Comparison of ENCODE assay signal across 21 cellular contexts in the genomic region with DNA sequence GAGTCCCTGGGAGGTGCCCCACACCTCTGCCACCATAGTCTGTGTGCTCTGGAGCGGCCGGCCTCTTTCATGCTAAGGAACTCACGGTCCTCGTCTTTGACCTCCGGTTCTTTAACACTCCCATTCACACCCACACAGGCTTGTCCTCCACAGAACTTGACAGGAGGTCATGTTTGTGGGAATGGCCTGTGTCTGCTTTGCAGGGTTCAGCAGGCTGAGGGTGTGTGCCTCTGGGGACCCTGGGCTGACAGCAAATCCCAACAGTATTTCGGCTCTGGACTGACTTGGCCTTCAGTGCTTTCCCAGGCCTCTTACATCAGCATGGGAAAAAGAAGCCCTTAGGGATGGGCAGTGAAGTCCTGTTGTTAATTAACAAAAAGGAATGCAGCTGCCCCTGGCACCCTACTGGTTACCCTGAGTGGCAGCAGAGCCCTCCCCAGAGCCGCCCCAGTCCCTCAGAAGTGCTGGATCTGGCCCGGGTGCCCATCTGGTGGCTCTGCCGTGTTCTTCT. TPM values are rescaled to one million over a fixed set of nuclear protein-coding genes. Genes with fewer than 3 reads are reported as not detected.
DNase-seq lines count a peak whose midpoint lies in the region; ATAC-seq, FAIRE-seq and TF ChIP-seq lines count a peak whose summit lies in the region.
"Had no signal": no experiment of that assay in that cellular context is flagged by ENCODE, and none has a peak within 500 bp of the region (broad histone marks: within the 10 kb centered on the region; RNA-seq: fewer than 3 reads in every experiment).

No MANE protein-coding gene starts in this region.

- TF ChIP-seq POLR2A in HepG2 (IDR thresholded peaks at IDR 0.05; ENCODE audit: insufficient read depth in 1 of 2, low read depth in 2 of 2, low read length in 2 of 2) = no peak
- no peak for TF ChIP-seq POLR2A in testis (IDR thresholded peaks at IDR 0.05)

- no peak overlapping the region for H3K4me3 ChIP-seq in coronary artery
- peak overlapping the region in 1 of 3 experiments; percentile 29; a peak in 1 of 6 replicates for H3K4me3 ChIP-seq in HepG2 (replicated peaks in 1 of 3; ENCODE audit: insufficient read depth in 1 of 3, low read depth in 2 of 3, low read length in 3 of 3)
- no peak overlapping the region for H3K4me3 ChIP-seq in testis
- H3K4me3 ChIP-seq: breast epithelium, esophagus squamous epithelium, HAP-1, mucosa of descending colon, skin epidermis, thoracic aorta had no signal

- intact Hi-C loops in HepG2 (cut with micrococcal nuclease; ENCODE audit: unreplicated experiment) (no loop called here), testis (cut with DNase I; ENCODE audit: low total_unique reads) (no loop called here)

- no peak for TF ChIP-seq RAD21 in HepG2 (CRISPR knock-in tag; IDR thresholded peaks at IDR 0.05)

- POLR2A ChIA-PET in HepG2 (lab: Yijun Ruan, JAX) = no interaction called here

- H3K27me3 ChIP-seq in HepG2 (ENCODE audit: control insufficient read depth in 1 of 2, insufficient read depth in 2 of 2, low read length in 2 of 2) (peaks cover 3 to 9% of the 10 kb centered on the region in 2 experiments; a peak in 2 of 5 replicates), testis (no peaks in the 10 kb centered on the region)
- H3K27me3 ChIP-seq: breast epithelium, esophagus squamous epithelium had no signal

- no TSS peak for BruUV-seq in HepG2 (replicated peaks; lab: Mats Ljungman, UMichigan)

- H3K27me3 Mint-ChIP-seq in immature natural killer cell (ENCODE audit: low read depth in 3 of 3) = peaks cover 0 to 3% (median 0%) of the 10 kb centered on the region in 3 donors

- H3K9me3 ChIP-seq in HepG2 (ENCODE audit: low read length) = no peaks in the 10 kb centered on the region
- no peaks in the 10 kb centered on the region for H3K9me3 ChIP-seq in testis
- H3K9me3 ChIP-seq: breast epithelium, esophagus squamous epithelium, HAP-1, mucosa of descending colon, thoracic aorta had no signal

- no peak overlapping the region for H3K9ac ChIP-seq in HepG2 (ENCODE audit: insufficient read depth, low read depth, low read length)

- CTCF ChIA-PET in HepG2 (lab: Yijun Ruan, JAX; ENCODE audit: low intra/inter-chr PET ratio, low total read pairs) = no interaction called here

- ATAC-seq in HepG2 (peak; percentile 87), esophagus mucosa (no peak)
- ATAC-seq: activated naive CD4-positive, alpha-beta T cell treated with anti-CD3 and anti-CD28 coated beads, Interleukin-2, amount 50 U/mL, for 72 hours; mucosa of descending colon; Panc1 had no signal

- in situ Hi-C loops in HepG2 (cut with HindIII; ENCODE audit: extremely low pct_ligation_motif_present, low pct_unique_long_range_greater_than_20kb) = no loop called here

- no peaks in the 10 kb centered on the region for H3K9me3 Mint-ChIP-seq in immature natural killer cell
- H3K9me3 Mint-ChIP-seq: activated naive CD4-positive, alpha-beta T cell treated with anti-CD3 and anti-CD28 coated beads, Interleukin-2, amount 50 U/mL, for 72 hours had no signal

- H3K4me1 ChIP-seq in HepG2 (ENCODE audit: insufficient read depth, low read length) = peaks cover 15% of the 10 kb centered on the region
- H3K4me1 ChIP-seq in testis = no peaks in the 10 kb centered on the region
- H3K4me1 ChIP-seq: breast epithelium, HAP-1 had no signal

- TF ChIP-seq EP300 in HepG2 (IDR thresholded peaks at IDR 0.05; ENCODE audit: low read depth in 2 of 2, low read length in 2 of 2) (no peak), HepG2 (CRISPR knock-in tag; IDR thresholded peaks at IDR 0.05; ENCODE audit: borderline replicate concordance) (no peak)

- H3K27ac Mint-ChIP-seq in immature natural killer cell = no peak overlapping the region
- H3K27ac Mint-ChIP-seq: activated naive CD4-positive, alpha-beta T cell treated with anti-CD3 and anti-CD28 coated beads, Interleukin-2, amount 50 U/mL, for 72 hours had no signal

- peaks cover 12 to 13% of the 10 kb centered on the region in 2 donors for H3K4me1 Mint-ChIP-seq in immature natural killer cell

- no peaks in the 10 kb centered on the region; the same call in 1 of the 2 replicates for H4K20me1 ChIP-seq in HepG2 (ENCODE audit: insufficient read depth, low read length)

- H3K36me3 Mint-ChIP-seq in immature natural killer cell = no peaks in the 10 kb centered on the region
- H3K36me3 Mint-ChIP-seq: activated naive CD4-positive, alpha-beta T cell treated with anti-CD3 and anti-CD28 coated beads, Interleukin-2, amount 50 U/mL, for 72 hours had no signal

- TF ChIP-seq CTCF in coronary artery (IDR thresholded peaks at IDR 0.05) (no peak), HepG2 (CRISPR knock-in tag; IDR thresholded peaks at IDR 0.05) (no peak), testis (IDR thresholded peaks at IDR 0.05) (no peak)

- no peak overlapping the region for H2AFZ ChIP-seq in HepG2 (ENCODE audit: low read length)

- no peaks in the 10 kb centered on the region for H3K36me3 ChIP-seq in HepG2 (replicated peaks in 1 of 2; ENCODE audit: control insufficient read depth in 1 of 2, insufficient read depth in 2 of 2, low read length in 2 of 2)
- H3K36me3 ChIP-seq in testis (ENCODE audit: low read depth, missing control alignments) = no peaks in the 10 kb centered on the region
- H3K36me3 ChIP-seq: breast epithelium, esophagus squamous epithelium, HAP-1, thoracic aorta had no signal

- no peaks in the 10 kb centered on the region for H3K79me2 ChIP-seq in HepG2 (ENCODE audit: insufficient read depth, low read length)

- 14% methylated on average over 9 of the region's 9 CpGs for WGBS in HepG2 (ENCODE audit: low lambda C conversion rate)
- 60 to 75% methylated on average over 8 to 9 of the region's 9 CpGs for WGBS in testis, 2 donors

- H3K27ac ChIP-seq in coronary artery = no peak overlapping the region
- no peak overlapping the region for H3K27ac ChIP-seq in HepG2 (ENCODE audit: extremely low read length, insufficient read depth, low read length)
- H3K27ac ChIP-seq in testis = no peak overlapping the region
- H3K27ac ChIP-seq: breast epithelium, esophagus squamous epithelium, skin epidermis, thoracic aorta had no signal

- DNase-seq in HK-2 (ENCODE audit: unreplicated experiment) (peak; percentile 24), coronary artery (ENCODE audit: low spot score) (peak; percentile 21), HepG2 (ENCODE audit: low spot score) (peak; percentile 21), testis (peak; percentile 45), COR-L47 (lab: John Stamatoyannopoulos, UW) (no peak), immature natural killer cell (no peak)
- DNase-seq: activated CD4-positive, alpha-beta T cell treated with anti-CD3 and anti-CD28 coated beads, Interleukin-2, amount 50 U/mL, for 4 hours; C1 segment of cervical spinal cord; DMS153; esophagus squamous epithelium; kidney glomerular epithelial cell; mucosa of descending colon; NCI-H1436; NCI-H2171 treated with DMSO at 0.1 percent for 48 hours had no signal

- peak; percentile 21 for FAIRE-seq in HepG2 (lab: Jason Lieb, UNC)

- no peak overlapping the region for H3K4me3 Mint-ChIP-seq in immature natural killer cell

- peak overlapping the region; percentile 64 for H3K4me2 ChIP-seq in HepG2 (ENCODE audit: low read depth, low read length)

TF ChIP-seq in HepG2, 621 proteins besides CTCF, POLR2A, EP300 and RAD21 (continues in another document):
- TF ChIP-seq MAF1 (CRISPR knock-in tag; IDR thresholded peaks at IDR 0.05; ENCODE audit: borderline replicate concordance) = no peak
- TF ChIP-seq SCMH1 (CRISPR knock-in tag; IDR thresholded peaks at IDR 0.05; ENCODE audit: borderline replicate concordance) = no peak
- TF ChIP-seq, protein P1, sequence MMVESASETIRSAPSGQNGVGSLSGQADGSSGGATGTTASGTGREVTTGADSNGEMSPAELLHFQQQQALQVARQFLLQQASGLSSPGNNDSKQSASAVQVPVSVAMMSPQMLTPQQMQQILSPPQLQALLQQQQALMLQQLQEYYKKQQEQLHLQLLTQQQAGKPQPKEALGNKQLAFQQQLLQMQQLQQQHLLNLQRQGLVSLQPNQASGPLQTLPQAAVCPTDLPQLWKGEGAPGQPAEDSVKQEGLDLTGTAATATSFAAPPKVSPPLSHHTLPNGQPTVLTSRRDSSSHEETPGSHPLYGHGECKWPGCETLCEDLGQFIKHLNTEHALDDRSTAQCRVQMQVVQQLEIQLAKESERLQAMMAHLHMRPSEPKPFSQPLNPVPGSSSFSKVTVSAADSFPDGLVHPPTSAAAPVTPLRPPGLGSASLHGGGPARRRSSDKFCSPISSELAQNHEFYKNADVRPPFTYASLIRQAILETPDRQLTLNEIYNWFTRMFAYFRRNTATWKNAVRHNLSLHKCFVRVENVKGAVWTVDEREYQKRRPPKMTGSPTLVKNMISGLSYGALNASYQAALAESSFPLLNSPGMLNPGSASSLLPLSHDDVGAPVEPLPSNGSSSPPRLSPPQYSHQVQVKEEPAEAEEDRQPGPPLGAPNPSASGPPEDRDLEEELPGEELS (CRISPR knock-in tag; IDR thresholded peaks at IDR 0.05) = no peak
- peak; percentile 71 for TF ChIP-seq TBX2 (CRISPR knock-in tag; IDR thresholded peaks at IDR 0.05; ENCODE audit: borderline replicate concordance)

RNA-seq across cellular contexts. Expression of a gene that starts 35.4 kb away (rescaled TPM):
- 6.7 and 10.4 TPM in 2 replicates for total RNA-seq in HepG2 (2016; rRNA removed; fragmentation: Illumina TruSeq; extraction: Trizol)
- total RNA-seq in HepG2 (2016; cell fraction: cytosol; rRNA removed; fragmentation: Illumina TruSeq; extraction: Trizol; ENCODE audit: low read depth) = 3.7 and 4.9 TPM in 2 replicates
- 6.5 and 10.3 TPM in 2 replicates for total RNA-seq in HepG2 (2016; cell fraction: insoluble cytoplasmic fraction; rRNA removed; fragmentation: Illumina TruSeq; extraction: Trizol)
- total RNA-seq in HepG2 (2016; cell fraction: membrane; rRNA removed; fragmentation: Illumina TruSeq; extraction: Trizol) = 7.8 and 9.3 TPM in 2 replicates
- total RNA-seq in HepG2 (2016; cell fraction: nucleus; rRNA removed; fragmentation: Illumina TruSeq; extraction: Trizol) = 9.1 and 10.0 TPM in 2 replicates
- 18.2 and 20.0 TPM in 2 replicates for polyA plus RNA-seq in HepG2 (2011; rRNA removed)
- polyA plus RNA-seq in HepG2 (2011; cell fraction: cytosol; rRNA removed) = 21.0 and 26.4 TPM in 2 replicates
- 10.1 and 12.1 TPM in 2 replicates for polyA plus RNA-seq in HepG2 (2011; cell fraction: nucleus; rRNA removed)
- 7.3 and 7.9 TPM in 2 replicates for polyA plus RNA-seq in HepG2 (2012)
- 3.6 and 4.7 TPM in 2 replicates for polyA plus RNA-seq in HepG2 (2016; cell fraction: cytosol; fragmentation: Illumina TruSeq; extraction: Trizol; ENCODE audit: low read depth)
- 5.4 and 6.4 TPM in 2 replicates for polyA plus RNA-seq in HepG2 (2016; cell fraction: insoluble cytoplasmic fraction; fragmentation: Illumina TruSeq; extraction: Trizol; ENCODE audit: low read depth)
- polyA plus RNA-seq in HepG2 (2016; cell fraction: membrane; fragmentation: Illumina TruSeq; extraction: Trizol; ENCODE audit: low read depth) = 6.3 and 6.8 TPM in 2 replicates
- 9.2 and 11.4 TPM in 2 replicates for polyA plus RNA-seq in HepG2 (2016; cell fraction: nucleus; fragmentation: Illumina TruSeq; extraction: Trizol; ENCODE audit: insufficient read depth, low read depth)
- polyA minus RNA-seq in HepG2 (2011; rRNA and poly(A)+ RNA removed; ENCODE audit: low replicate concordance) = 0.63 and 43.6 TPM in 2 replicates
- 9.7 and 15.7 TPM in 2 replicates for polyA minus RNA-seq in HepG2 (2011; cell fraction: cytosol; rRNA and poly(A)+ RNA removed)
- polyA minus RNA-seq in HepG2 (2011; cell fraction: nucleus; rRNA and poly(A)+ RNA removed) = 9.3 and 10.4 TPM in 2 replicates
- total RNA-seq in testis = 1 to 10 TPM; 2.3 to 2.5 TPM
- 1.6 TPM for polyA plus RNA-seq in testis (ENCODE audit: insufficient read depth, low read depth, low replicate concordance)
- 13.1 TPM for total RNA-seq in esophagus mucosa
- polyA plus RNA-seq in immature natural killer cell = 1 to 10 TPM in 2 of 3 donors, under 1 TPM in 1; 0.96 to 1.6 (median 1.3) TPM

Comparison
In these comparisons a context has a peak if more than half of its experiments do, and no peak if none do; other contexts are left out.
1. DNase-seq: peak in HK-2 (single experiment), coronary artery (single experiment), HepG2 (single experiment) and testis (single experiment); none in COR-L47 (single experiment) and immature natural killer cell (0 of 3).